1 cellular context compared by ENCODE assay signal in the genomic region with DNA sequence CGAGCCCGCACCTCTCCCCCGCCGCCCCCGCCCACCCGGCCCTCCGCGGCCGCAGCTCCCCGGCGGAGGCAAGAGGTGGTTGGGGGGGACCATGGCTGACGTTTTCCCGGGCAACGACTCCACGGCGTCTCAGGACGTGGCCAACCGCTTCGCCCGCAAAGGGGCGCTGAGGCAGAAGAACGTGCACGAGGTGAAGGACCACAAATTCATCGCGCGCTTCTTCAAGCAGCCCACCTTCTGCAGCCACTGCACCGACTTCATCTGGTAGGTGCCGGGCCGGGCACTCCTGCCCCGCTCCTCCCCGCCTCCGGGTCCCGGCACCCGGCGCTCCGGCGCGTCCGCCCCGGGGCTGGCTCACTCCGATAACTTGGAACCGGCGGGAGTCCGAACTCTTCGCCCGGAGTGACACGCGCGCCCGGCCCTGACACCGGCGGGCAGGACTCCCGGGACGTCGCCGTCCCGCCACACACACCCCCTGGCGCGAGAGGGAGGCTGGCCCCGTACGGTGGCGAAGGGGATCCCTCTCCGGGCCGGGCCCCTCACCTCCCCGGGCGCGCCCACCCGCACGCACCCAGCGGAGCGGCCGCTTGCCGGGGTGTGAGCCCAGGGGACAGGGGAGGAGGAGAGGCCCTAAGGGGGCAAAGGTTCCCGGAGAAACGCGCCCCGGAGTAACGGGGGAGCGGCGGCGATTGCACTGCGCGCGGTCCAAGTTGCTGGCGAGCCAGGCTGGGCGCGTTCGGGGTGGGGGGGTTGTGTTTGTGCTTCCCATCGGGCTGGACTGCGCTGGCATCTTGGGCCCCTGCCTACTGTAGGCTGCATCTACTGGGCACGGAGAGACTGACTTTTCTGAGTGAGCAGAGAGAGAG.
A peak's percentile ranks its signal among the peaks of the same experiment; 100 is the strongest.
TF ChIP-seq lines count a peak whose summit lies in the region.

No MANE protein-coding gene starts in this region.

TF ChIP-seq in HepG2, 621 proteins besides CTCF, POLR2A, EP300 and RAD21 (continued from another document and continues in another):
- peak; percentile 24; the same call in 1 of the 2 replicates for TF ChIP-seq ZNF383 (CRISPR knock-in tag; IDR thresholded peaks at IDR 0.05; ENCODE audit: borderline replicate concordance)
- peak; percentile 50; the same call in 1 of the 2 replicates for TF ChIP-seq CCDC6 (CRISPR knock-in tag; IDR thresholded peaks at IDR 0.05)
- TF ChIP-seq, protein P1, sequence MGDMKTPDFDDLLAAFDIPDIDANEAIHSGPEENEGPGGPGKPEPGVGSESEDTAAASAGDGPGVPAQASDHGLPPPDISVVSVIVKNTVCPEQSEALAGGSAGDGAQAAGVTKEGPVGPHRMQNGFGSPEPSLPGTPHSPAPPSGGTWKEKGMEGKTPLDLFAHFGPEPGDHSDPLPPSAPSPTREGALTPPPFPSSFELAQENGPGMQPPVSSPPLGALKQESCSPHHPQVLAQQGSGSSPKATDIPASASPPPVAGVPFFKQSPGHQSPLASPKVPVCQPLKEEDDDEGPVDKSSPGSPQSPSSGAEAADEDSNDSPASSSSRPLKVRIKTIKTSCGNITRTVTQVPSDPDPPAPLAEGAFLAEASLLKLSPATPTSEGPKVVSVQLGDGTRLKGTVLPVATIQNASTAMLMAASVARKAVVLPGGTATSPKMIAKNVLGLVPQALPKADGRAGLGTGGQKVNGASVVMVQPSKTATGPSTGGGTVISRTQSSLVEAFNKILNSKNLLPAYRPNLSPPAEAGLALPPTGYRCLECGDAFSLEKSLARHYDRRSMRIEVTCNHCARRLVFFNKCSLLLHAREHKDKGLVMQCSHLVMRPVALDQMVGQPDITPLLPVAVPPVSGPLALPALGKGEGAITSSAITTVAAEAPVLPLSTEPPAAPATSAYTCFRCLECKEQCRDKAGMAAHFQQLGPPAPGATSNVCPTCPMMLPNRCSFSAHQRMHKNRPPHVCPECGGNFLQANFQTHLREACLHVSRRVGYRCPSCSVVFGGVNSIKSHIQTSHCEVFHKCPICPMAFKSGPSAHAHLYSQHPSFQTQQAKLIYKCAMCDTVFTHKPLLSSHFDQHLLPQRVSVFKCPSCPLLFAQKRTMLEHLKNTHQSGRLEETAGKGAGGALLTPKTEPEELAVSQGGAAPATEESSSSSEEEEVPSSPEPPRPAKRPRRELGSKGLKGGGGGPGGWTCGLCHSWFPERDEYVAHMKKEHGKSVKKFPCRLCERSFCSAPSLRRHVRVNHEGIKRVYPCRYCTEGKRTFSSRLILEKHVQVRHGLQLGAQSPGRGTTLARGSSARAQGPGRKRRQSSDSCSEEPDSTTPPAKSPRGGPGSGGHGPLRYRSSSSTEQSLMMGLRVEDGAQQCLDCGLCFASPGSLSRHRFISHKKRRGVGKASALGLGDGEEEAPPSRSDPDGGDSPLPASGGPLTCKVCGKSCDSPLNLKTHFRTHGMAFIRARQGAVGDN (CRISPR knock-in tag; IDR thresholded peaks at IDR 0.05): peak; percentile 91
- TF ChIP-seq ZNF235 (CRISPR knock-in tag; IDR thresholded peaks at IDR 0.05; ENCODE audit: borderline replicate concordance): peak; percentile 81
- TF ChIP-seq, protein P2, sequence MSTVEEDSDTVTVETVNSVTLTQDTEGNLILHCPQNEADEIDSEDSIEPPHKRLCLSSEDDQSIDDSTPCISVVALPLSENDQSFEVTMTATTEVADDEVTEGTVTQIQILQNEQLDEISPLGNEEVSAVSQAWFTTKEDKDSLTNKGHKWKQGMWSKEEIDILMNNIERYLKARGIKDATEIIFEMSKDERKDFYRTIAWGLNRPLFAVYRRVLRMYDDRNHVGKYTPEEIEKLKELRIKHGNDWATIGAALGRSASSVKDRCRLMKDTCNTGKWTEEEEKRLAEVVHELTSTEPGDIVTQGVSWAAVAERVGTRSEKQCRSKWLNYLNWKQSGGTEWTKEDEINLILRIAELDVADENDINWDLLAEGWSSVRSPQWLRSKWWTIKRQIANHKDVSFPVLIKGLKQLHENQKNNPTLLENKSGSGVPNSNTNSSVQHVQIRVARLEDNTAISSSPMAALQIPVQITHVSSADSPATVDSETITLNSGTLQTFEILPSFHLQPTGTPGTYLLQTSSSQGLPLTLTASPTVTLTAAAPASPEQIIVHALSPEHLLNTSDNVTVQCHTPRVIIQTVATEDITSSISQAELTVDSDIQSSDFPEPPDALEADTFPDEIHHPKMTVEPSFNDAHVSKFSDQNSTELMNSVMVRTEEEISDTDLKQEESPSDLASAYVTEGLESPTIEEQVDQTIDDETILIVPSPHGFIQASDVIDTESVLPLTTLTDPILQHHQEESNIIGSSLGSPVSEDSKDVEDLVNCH (CRISPR knock-in tag; IDR thresholded peaks at IDR 0.05): no peak
- TF ChIP-seq MXI1 (IDR thresholded peaks at IDR 0.05; ENCODE audit: borderline replicate concordance, low read depth, low read length): peak; percentile 48; the same call in 1 of the 3 replicates
- TF ChIP-seq KDM3A (CRISPR knock-in tag; IDR thresholded peaks at IDR 0.05; ENCODE audit: low read depth): peak; percentile 2; the same call in 1 of the 2 replicates
- peak; percentile 81 for TF ChIP-seq SNAI1 (CRISPR knock-in tag; IDR thresholded peaks at IDR 0.05; ENCODE audit: borderline replicate concordance)
- 0 out of 2 replicates have a peak, but pooled peaks have one; percentile 12 for TF ChIP-seq EEA1 (CRISPR knock-in tag; IDR thresholded peaks at IDR 0.05; ENCODE audit: borderline replicate concordance)
- TF ChIP-seq SMAD3 (CRISPR knock-in tag; IDR thresholded peaks at IDR 0.05): no peak
- peak; percentile 85; the same call in 1 of the 2 replicates for TF ChIP-seq ZNF724P (CRISPR knock-in tag; IDR thresholded peaks at IDR 0.05; ENCODE audit: borderline replicate concordance)
- TF ChIP-seq KLF13 (CRISPR knock-in tag; IDR thresholded peaks at IDR 0.05): 0 out of 2 replicates have a peak, but pooled peaks have one; percentile 10
- no peak for TF ChIP-seq ELF4 (CRISPR knock-in tag; IDR thresholded peaks at IDR 0.05; ENCODE audit: borderline replicate concordance)
- peak; percentile 57; the same call in 1 of the 2 replicates for TF ChIP-seq REXO4 (CRISPR knock-in tag; IDR thresholded peaks at IDR 0.05; ENCODE audit: borderline replicate concordance)
- TF ChIP-seq NFAT5 (CRISPR knock-in tag; IDR thresholded peaks at IDR 0.05): peak; percentile 34; the same call in 1 of the 2 replicates
- no peak for TF ChIP-seq ZNF616 (CRISPR knock-in tag; IDR thresholded peaks at IDR 0.05; ENCODE audit: low read depth)
- TF ChIP-seq ZNF275 (CRISPR knock-in tag; IDR thresholded peaks at IDR 0.05; ENCODE audit: borderline replicate concordance): peak; percentile 47; the same call in 1 of the 2 replicates
- 0 out of 2 replicates have a peak, but pooled peaks have one; percentile 37 for TF ChIP-seq ZNF607 (CRISPR knock-in tag; IDR thresholded peaks at IDR 0.05; ENCODE audit: borderline replicate concordance)
- TF ChIP-seq, protein P3, sequence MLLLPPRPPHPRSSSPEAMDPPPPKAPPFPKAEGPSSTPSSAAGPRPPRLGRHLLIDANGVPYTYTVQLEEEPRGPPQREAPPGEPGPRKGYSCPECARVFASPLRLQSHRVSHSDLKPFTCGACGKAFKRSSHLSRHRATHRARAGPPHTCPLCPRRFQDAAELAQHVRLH (CRISPR knock-in tag; IDR thresholded peaks at IDR 0.05; ENCODE audit: borderline replicate concordance, low read depth): peak; percentile 62; the same call in 1 of the 2 replicates
- TF ChIP-seq, protein P4, sequence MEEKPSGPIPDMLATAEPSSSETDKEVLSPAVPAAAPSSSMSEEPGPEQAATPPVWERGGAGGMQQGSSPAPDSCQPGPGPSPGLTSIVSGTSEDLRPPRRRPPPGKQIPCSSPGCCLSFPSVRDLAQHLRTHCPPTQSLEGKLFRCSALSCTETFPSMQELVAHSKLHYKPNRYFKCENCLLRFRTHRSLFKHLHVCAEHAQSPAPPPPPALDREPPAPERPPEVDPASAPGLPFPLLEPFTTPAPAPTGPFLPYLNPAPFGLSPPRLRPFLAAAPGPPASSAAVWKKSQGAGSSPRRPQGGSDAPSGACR (CRISPR knock-in tag; IDR thresholded peaks at IDR 0.05): peak; percentile 82; the same call in 1 of the 2 replicates
- TF ChIP-seq ISL2 (CRISPR knock-in tag; IDR thresholded peaks at IDR 0.05): peak; percentile 38; the same call in 1 of the 2 replicates
- TF ChIP-seq ARNT2 (CRISPR knock-in tag; IDR thresholded peaks at IDR 0.05; ENCODE audit: low read depth): peak; percentile 54; the same call in 1 of the 2 replicates
- 0 out of 2 replicates have a peak, but pooled peaks have one; percentile 7 for TF ChIP-seq LBX2 (CRISPR knock-in tag; IDR thresholded peaks at IDR 0.05; ENCODE audit: borderline replicate concordance)
- TF ChIP-seq KDM4B (CRISPR knock-in tag; IDR thresholded peaks at IDR 0.05): 0 out of 2 replicates have a peak, but pooled peaks have one; percentile 9
- peak; percentile 62; the same call in 1 of the 2 replicates for TF ChIP-seq AHR (CRISPR knock-in tag; IDR thresholded peaks at IDR 0.05)
- 0 out of 2 replicates have a peak, but pooled peaks have one; percentile 40 for TF ChIP-seq SIN3A (IDR thresholded peaks at IDR 0.05; ENCODE audit: borderline replicate concordance, low read depth, low read length)
- peak; percentile 93 for TF ChIP-seq TOPORS (CRISPR knock-in tag; IDR thresholded peaks at IDR 0.05)
- TF ChIP-seq SOX6 (IDR thresholded peaks at IDR 0.05): no peak
- peak; percentile 49 for TF ChIP-seq SOX6 (CRISPR knock-in tag; IDR thresholded peaks at IDR 0.05)
- TF ChIP-seq REPIN1 (CRISPR knock-in tag; IDR thresholded peaks at IDR 0.05; ENCODE audit: borderline replicate concordance, low read depth): peak; percentile 56; the same call in 1 of the 2 replicates
- TF ChIP-seq NCOA1 (CRISPR knock-in tag; IDR thresholded peaks at IDR 0.05): 0 out of 2 replicates have a peak, but pooled peaks have one; percentile 54
- TF ChIP-seq, protein P5, sequence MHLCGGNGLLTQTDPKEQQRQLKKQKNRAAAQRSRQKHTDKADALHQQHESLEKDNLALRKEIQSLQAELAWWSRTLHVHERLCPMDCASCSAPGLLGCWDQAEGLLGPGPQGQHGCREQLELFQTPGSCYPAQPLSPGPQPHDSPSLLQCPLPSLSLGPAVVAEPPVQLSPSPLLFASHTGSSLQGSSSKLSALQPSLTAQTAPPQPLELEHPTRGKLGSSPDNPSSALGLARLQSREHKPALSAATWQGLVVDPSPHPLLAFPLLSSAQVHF (CRISPR knock-in tag; IDR thresholded peaks at IDR 0.05): peak; percentile 58
- TF ChIP-seq XBP1 (CRISPR knock-in tag; IDR thresholded peaks at IDR 0.05): no peak
- TF ChIP-seq NFIB (CRISPR knock-in tag; IDR thresholded peaks at IDR 0.05; ENCODE audit: borderline replicate concordance): peak; percentile 55; the same call in 1 of the 2 replicates
- 0 out of 2 replicates have a peak, but pooled peaks have one; percentile 23 for TF ChIP-seq ZNF329 (CRISPR knock-in tag; IDR thresholded peaks at IDR 0.05; ENCODE audit: low read depth)
- TF ChIP-seq ZFP90 (CRISPR knock-in tag; IDR thresholded peaks at IDR 0.05; ENCODE audit: borderline replicate concordance): 0 out of 2 replicates have a peak, but pooled peaks have one; percentile 41
- TF ChIP-seq, protein P6, sequence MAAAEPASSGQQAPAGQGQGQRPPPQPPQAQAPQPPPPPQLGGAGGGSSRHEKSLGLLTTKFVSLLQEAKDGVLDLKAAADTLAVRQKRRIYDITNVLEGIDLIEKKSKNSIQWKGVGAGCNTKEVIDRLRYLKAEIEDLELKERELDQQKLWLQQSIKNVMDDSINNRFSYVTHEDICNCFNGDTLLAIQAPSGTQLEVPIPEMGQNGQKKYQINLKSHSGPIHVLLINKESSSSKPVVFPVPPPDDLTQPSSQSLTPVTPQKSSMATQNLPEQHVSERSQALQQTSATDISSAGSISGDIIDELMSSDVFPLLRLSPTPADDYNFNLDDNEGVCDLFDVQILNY (CRISPR knock-in tag; conservative IDR thresholded peaks at IDR 0.05): no peak
- TF ChIP-seq GABPB1 (CRISPR knock-in tag; IDR thresholded peaks at IDR 0.05): peak; percentile 67; the same call in 1 of the 2 replicates
- peak; percentile 65; the same call in 1 of the 2 replicates for TF ChIP-seq HES4 (CRISPR knock-in tag; IDR thresholded peaks at IDR 0.05; ENCODE audit: borderline replicate concordance)
